18 cellular contexts compared by ENCODE assay signal in genomic region chr9:112396416-112396815, GRCh38.
"Had no signal": no experiment of that assay in that cellular context is flagged by ENCODE, and none has a peak within 500 bp of the region (broad histone marks: within the 10 kb centered on the region; RNA-seq: fewer than 3 reads in every experiment).

No MANE protein-coding gene starts in this region.

- H3K36me3 ChIP-seq: right atrium auricular region, sigmoid colon, stomach, thoracic aorta, transverse colon had no signal

- H3K27ac Mint-ChIP-seq: naive B cell had no signal

- H3K27ac ChIP-seq: dorsolateral prefrontal cortex, heart left ventricle, right atrium auricular region, sigmoid colon, skin epidermis, stomach, thoracic aorta, transverse colon had no signal

- H3K4me3 Mint-ChIP-seq: naive B cell, nephron had no signal

- DNase-seq: cortex of kidney; dorsolateral prefrontal cortex; effector CD8-positive, alpha-beta T cell; foreskin melanocyte; heart left ventricle; hippocampal formation; left colon; mesendoderm; naive B cell; sigmoid colon; stimulated activated naive CD4-positive, alpha-beta T cell; stomach; substantia nigra; transverse colon had no signal

- ATAC-seq: heart left ventricle, left colon had no signal

- H3K4me1 ChIP-seq: right atrium auricular region, sigmoid colon, stomach, transverse colon had no signal

- H3K9me3 ChIP-seq: right atrium auricular region, sigmoid colon, thoracic aorta, transverse colon had no signal

- H3K27me3 ChIP-seq: dorsolateral prefrontal cortex, heart left ventricle, right atrium auricular region, sigmoid colon, stomach, transverse colon had no signal

- H3K4me1 Mint-ChIP-seq: nephron had no signal

- H3K4me3 ChIP-seq: dorsolateral prefrontal cortex, heart left ventricle, right atrium auricular region, sigmoid colon, skin epidermis, stomach, thoracic aorta, transverse colon had no signal

- H3K27me3 Mint-ChIP-seq: naive B cell had no signal
